1 cellular context compared by ENCODE assay signal in the genomic region with DNA sequence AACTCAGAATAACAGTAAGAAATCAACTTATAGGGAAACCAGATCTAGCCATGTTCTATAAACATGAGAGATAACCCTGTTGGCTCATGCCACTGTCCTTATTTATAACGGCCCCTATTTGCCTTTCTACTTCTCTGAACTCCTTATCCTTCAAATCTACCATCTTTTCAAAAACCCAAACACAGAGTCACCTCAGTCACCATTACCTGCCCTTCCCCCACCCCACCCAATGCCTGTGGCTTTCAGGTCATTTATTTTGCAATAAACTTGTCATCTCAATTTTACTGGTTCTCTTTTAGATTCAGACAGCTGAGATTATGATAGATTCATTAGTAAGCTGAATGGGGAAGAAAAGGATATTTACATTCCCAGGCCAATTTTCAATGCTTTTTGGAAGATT.
TF ChIP-seq lines count a peak whose summit lies in the region.

No MANE protein-coding gene starts in this region.

TF ChIP-seq in H1, 55 proteins besides CTCF, POLR2A, EP300 and RAD21:
- TF ChIP-seq BRCA1 (IDR thresholded peaks at IDR 0.05; ENCODE audit: low read depth, low read length) = no peak
- no peak for TF ChIP-seq POLR2AphosphoS5 (IDR thresholded peaks at IDR 0.05; ENCODE audit: low read depth, low read length)
- TF ChIP-seq TAF7 (optimal IDR thresholded peaks at IDR 0.05; ENCODE audit: borderline replicate concordance, low read depth, low read length) = no peak
- no peak for TF ChIP-seq RNF2 (IDR thresholded peaks at IDR 0.05; ENCODE audit: borderline replicate concordance, low read depth, low read length, missing control alignments, poor library complexity, severe bottlenecking)
- TF ChIP-seq CHD2 (IDR thresholded peaks at IDR 0.05; ENCODE audit: low read length) = no peak
- TF ChIP-seq, protein P1, sequence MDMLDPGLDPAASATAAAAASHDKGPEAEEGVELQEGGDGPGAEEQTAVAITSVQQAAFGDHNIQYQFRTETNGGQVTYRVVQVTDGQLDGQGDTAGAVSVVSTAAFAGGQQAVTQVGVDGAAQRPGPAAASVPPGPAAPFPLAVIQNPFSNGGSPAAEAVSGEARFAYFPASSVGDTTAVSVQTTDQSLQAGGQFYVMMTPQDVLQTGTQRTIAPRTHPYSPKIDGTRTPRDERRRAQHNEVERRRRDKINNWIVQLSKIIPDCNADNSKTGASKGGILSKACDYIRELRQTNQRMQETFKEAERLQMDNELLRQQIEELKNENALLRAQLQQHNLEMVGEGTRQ (IDR thresholded peaks at IDR 0.05; ENCODE audit: low read length) = no peak
- TF ChIP-seq, protein P2, sequence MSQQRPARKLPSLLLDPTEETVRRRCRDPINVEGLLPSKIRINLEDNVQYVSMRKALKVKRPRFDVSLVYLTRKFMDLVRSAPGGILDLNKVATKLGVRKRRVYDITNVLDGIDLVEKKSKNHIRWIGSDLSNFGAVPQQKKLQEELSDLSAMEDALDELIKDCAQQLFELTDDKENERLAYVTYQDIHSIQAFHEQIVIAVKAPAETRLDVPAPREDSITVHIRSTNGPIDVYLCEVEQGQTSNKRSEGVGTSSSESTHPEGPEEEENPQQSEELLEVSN (IDR thresholded peaks at IDR 0.05) = no peak
- TF ChIP-seq TAF1 (IDR thresholded peaks at IDR 0.05; ENCODE audit: low read depth, low read length) = no peak
- TF ChIP-seq EGR1 (IDR thresholded peaks at IDR 0.05; ENCODE audit: borderline replicate concordance, low read depth, low read length) = no peak
- TF ChIP-seq GTF2F1 (IDR thresholded peaks at IDR 0.05; ENCODE audit: borderline replicate concordance, low read depth, low read length) = no peak
- TF ChIP-seq ASH2L (IDR thresholded peaks at IDR 0.05; ENCODE audit: low read length) = no peak
